Comparison of ENCODE assay signal across 8 cellular contexts in the genomic region with DNA sequence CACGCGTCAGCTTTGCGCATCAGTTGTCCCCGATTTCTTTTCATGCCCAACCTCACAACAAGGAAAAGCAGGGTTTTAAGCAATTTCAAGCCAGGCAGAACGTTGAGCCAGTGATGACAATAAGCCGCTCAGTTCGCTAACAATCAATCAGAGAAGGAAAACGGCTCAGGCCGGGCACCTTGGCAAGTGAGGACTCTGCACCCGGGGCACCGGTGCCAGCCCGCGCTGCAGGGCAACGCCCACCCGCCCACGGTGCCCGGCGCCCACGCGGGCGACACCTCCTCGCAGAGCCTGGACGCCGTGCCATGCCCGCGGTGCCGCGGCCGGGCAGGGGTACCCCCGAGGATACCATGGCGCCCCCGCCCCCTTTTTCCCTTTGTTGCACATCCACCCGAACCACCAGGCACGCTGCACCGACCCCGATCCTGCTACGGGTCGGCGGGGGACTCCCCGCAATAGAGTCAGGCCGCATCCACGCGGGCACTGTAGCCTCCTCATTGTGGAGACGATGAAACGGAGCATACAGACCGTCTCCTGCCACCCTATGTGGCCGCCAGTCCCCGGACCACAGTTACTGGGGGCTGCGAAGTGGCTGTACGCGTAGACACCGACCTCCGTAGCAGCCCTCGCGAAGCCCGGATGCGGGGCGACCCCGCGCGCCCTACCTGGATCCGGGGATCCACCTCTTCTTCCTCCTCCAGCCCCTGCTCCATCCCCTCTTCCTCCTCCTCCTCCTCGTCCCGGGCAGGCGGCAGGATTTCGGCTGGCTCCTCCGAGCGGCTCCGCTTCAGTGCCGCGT. TPM values are rescaled to one million over a fixed set of nuclear protein-coding genes. Genes with fewer than 3 reads are reported as not detected.
DNase-seq lines count a peak whose midpoint lies in the region; ATAC-seq and TF ChIP-seq lines count a peak whose summit lies in the region.

No MANE protein-coding gene starts in this region.

- H3K27me3 Mint-ChIP-seq in activated T-cell treated with anti-CD3 and anti-CD28 coated beads, Interleukin-2, amount 50 U/mL, for 24 hours = no peaks in the 10 kb centered on the region
- H3K27me3 Mint-ChIP-seq in neural crest cell (ENCODE audit: low read depth) = peaks cover 39% of the 10 kb centered on the region
- H3K27me3 Mint-ChIP-seq in type B pancreatic cell = peaks cover 2% of the 10 kb centered on the region

- H3K27ac Mint-ChIP-seq in activated T-cell treated with anti-CD3 and anti-CD28 coated beads, Interleukin-2, amount 50 U/mL, for 24 hours = peak overlapping the region; percentile 78
- no peak overlapping the region for H3K27ac Mint-ChIP-seq in neural crest cell (ENCODE audit: unreplicated experiment)
- H3K27ac Mint-ChIP-seq in type B pancreatic cell = peak overlapping the region; percentile 57

- H3K4me3 ChIP-seq in MG63 = peak overlapping the region; percentile 57

- no peaks in the 10 kb centered on the region for H3K27me3 ChIP-seq in MG63

- no peaks in the 10 kb centered on the region for H3K9me3 ChIP-seq in MG63

- H3K36me3 Mint-ChIP-seq in activated T-cell treated with anti-CD3 and anti-CD28 coated beads, Interleukin-2, amount 50 U/mL, for 24 hours (ENCODE audit: low read depth) = peaks cover 24% of the 10 kb centered on the region
- no peaks in the 10 kb centered on the region for H3K36me3 Mint-ChIP-seq in neural crest cell (ENCODE audit: low read depth)
- peaks cover 4% of the 10 kb centered on the region for H3K36me3 Mint-ChIP-seq in type B pancreatic cell

- TF ChIP-seq CTCF in neural crest cell (conservative IDR thresholded peaks at IDR 0.05) = no peak
- TF ChIP-seq CTCF in type B pancreatic cell (conservative IDR thresholded peaks at IDR 0.05) = no peak

- peak overlapping the region; percentile 84 for H3K4me3 Mint-ChIP-seq in activated T-cell treated with anti-CD3 and anti-CD28 coated beads, Interleukin-2, amount 50 U/mL, for 24 hours
- H3K4me3 Mint-ChIP-seq in neural crest cell = peak overlapping the region; percentile 87
- peak overlapping the region; percentile 97 for H3K4me3 Mint-ChIP-seq in type B pancreatic cell

- peak; percentile 28 for ATAC-seq in GM21619 (IDR thresholded peaks at IDR 0.05; ENCODE audit: unreplicated experiment)

- H3K36me3 ChIP-seq in MG63 = no peaks in the 10 kb centered on the region

- DNase-seq in COLO668 (lab: John Stamatoyannopoulos, UW; ENCODE audit: unreplicated experiment) = peak; percentile 43
- peak; percentile 9 for DNase-seq in MG63
- DNase-seq in activated T-cell treated with anti-CD3 and anti-CD28 coated beads, Interleukin-2, amount 50 U/mL, for 24 hours = peak; percentile 72
- DNase-seq in fibroblast of peridontal ligament (ENCODE audit: extremely low read depth) = peak; percentile 43
- peak; percentile 13 for DNase-seq in neural crest cell (ENCODE audit: low read depth, low spot score)
- DNase-seq in type B pancreatic cell (ENCODE audit: extremely low spot score, unreplicated experiment) = peak; percentile 75
- no peak for DNase-seq in COLO829 (ENCODE audit: low spot score)

- H3K4me1 Mint-ChIP-seq in activated T-cell treated with anti-CD3 and anti-CD28 coated beads, Interleukin-2, amount 50 U/mL, for 24 hours (ENCODE audit: low read depth) = peaks cover 61% of the 10 kb centered on the region
- H3K4me1 Mint-ChIP-seq in neural crest cell (peaks cover 13% of the 10 kb centered on the region), type B pancreatic cell (ENCODE audit: unreplicated experiment) (peaks cover 43% of the 10 kb centered on the region)

- no peaks in the 10 kb centered on the region for H3K9me3 Mint-ChIP-seq in activated T-cell treated with anti-CD3 and anti-CD28 coated beads, Interleukin-2, amount 50 U/mL, for 24 hours
- H3K9me3 Mint-ChIP-seq in neural crest cell (no peaks in the 10 kb centered on the region), type B pancreatic cell (no peaks in the 10 kb centered on the region)

RNA-seq across cellular contexts. Expression of gene SH3BP5, which starts 0.6 kb away (rescaled TPM):
- 2.8 and 3.1 TPM in 2 replicates for total RNA-seq in MG63 (2014; rRNA removed; shearing (Covaris generic); ENCODE audit: low replicate concordance)
- 4.8 and 5.2 TPM in 2 replicates for total RNA-seq in neural crest cell
- 31.2 and 33.4 TPM in 2 replicates for total RNA-seq in type B pancreatic cell (ENCODE audit: low replicate concordance)
